31 cellular contexts compared by ENCODE assay signal in genomic region chr12:115438314-115438713, GRCh38.
"Had no signal": no experiment of that assay in that cellular context is flagged by ENCODE, and none has a peak within 500 bp of the region (broad histone marks: within the 10 kb centered on the region; RNA-seq: fewer than 3 reads in every experiment).

No MANE protein-coding gene starts in this region.

- H3K27ac ChIP-seq: ascending aorta, cardiac muscle cell, colonic mucosa, foreskin keratinocyte, WERI-Rb-1 had no signal

- H3K27me3 Mint-ChIP-seq: activated B cell treated with CpG ODN at 0.5 μM for 24 hours; activated naive CD8-positive, alpha-beta T cell treated with anti-CD3 and anti-CD28 coated beads for 36 hours; activated T-helper 17 cell treated with anti-CD3 and anti-CD28 coated beads, Interleukin-2, amount 50 U/mL, for 72 hours; T-helper 17 cell had no signal

- H3K36me3 Mint-ChIP-seq: activated naive CD8-positive, alpha-beta T cell treated with anti-CD3 and anti-CD28 coated beads for 36 hours; brain had no signal

- H3K4me3 ChIP-seq: ascending aorta, breast epithelium, cardiac muscle cell, colonic mucosa, gastrocnemius medialis had no signal

- H3K36me3 ChIP-seq: ascending aorta, breast epithelium, cardiac muscle cell, colonic mucosa, gastrocnemius medialis, WERI-Rb-1 had no signal

- H3K27ac Mint-ChIP-seq: activated B cell treated with CpG ODN at 0.5 μM for 24 hours; activated CD8-positive, alpha-beta T cell treated with anti-CD3 and anti-CD28 coated beads for 36 hours; activated naive CD8-positive, alpha-beta T cell treated with anti-CD3 and anti-CD28 coated beads for 36 hours; activated T-helper 17 cell treated with anti-CD3 and anti-CD28 coated beads, Interleukin-2, amount 50 U/mL, for 72 hours; brain; endodermal cell; T-helper 17 cell; T-helper 2 cell treated with Interferon-gamma antibody and Interleukin-4, amounts not matched to agents 5 μg/mL and 100 μg/mL, for 36 hours had no signal

- ATAC-seq: activated CD4-positive, CD25-positive, alpha-beta regulatory T cell treated with anti-CD3 and anti-CD28 coated beads, Interleukin-2, amount 50 U/mL, for 24 hours; activated CD8-positive, alpha-beta T cell treated with anti-CD3 and anti-CD28 coated beads for 36 hours; activated T-cell treated with anti-CD3 and anti-CD28 coated beads, Interleukin-2, amount 50 U/mL, for 4 hours; activated T-helper 17 cell treated with anti-CD3 and anti-CD28 coated beads, Interleukin-2, amount 50 U/mL, for 72 hours; esophagus mucosa; foreskin keratinocyte; T-helper 17 cell had no signal

- H3K9me3 Mint-ChIP-seq: activated B cell treated with CpG ODN at 0.5 μM for 24 hours; activated CD8-positive, alpha-beta T cell treated with anti-CD3 and anti-CD28 coated beads for 36 hours; activated naive CD8-positive, alpha-beta T cell treated with anti-CD3 and anti-CD28 coated beads for 36 hours; activated T-cell treated with anti-CD3 and anti-CD28 coated beads, Interleukin-2, amount 50 U/mL, for 4 hours; endodermal cell had no signal

- H3K4me1 ChIP-seq: ascending aorta, breast epithelium, colonic mucosa, foreskin keratinocyte had no signal

- H3K27me3 ChIP-seq: ascending aorta, breast epithelium, cardiac muscle cell, colonic mucosa, gastrocnemius medialis had no signal

- H3K9me3 ChIP-seq: ascending aorta, breast epithelium, colonic mucosa, gastrocnemius medialis had no signal

- DNase-seq: activated B cell treated with CpG ODN at 0.5 μM for 24 hours; activated CD4-positive, alpha-beta T cell treated with anti-CD3 and anti-CD28 coated beads for 48 hours; activated CD4-positive, alpha-beta T cell treated with anti-CD3 and anti-CD28 coated beads, Interleukin-2, amount 50 U/mL, for 1 hour; activated CD4-positive, alpha-beta T cell treated with anti-CD3 and anti-CD28 coated beads, Interleukin-2, amount 50 U/mL, for 48 hours; activated CD8-positive, alpha-beta memory T cell treated with anti-CD3 and anti-CD28 coated beads for 24 hours; activated CD8-positive, alpha-beta T cell treated with anti-CD3 and anti-CD28 coated beads for 36 hours; activated effector memory CD4-positive, alpha-beta T cell treated with Interleukin-2 at 50 U/mL for 16 hours; activated gamma-delta T cell treated with Interleukin-2 at 50 U/mL for 16 hours; activated naive CD4-positive, alpha-beta T cell treated with anti-CD3 and anti-CD28 coated beads, Interleukin-2, amount 50 U/mL, for 16 hours; activated naive CD4-positive, alpha-beta T cell treated with Interleukin-2 at 50 U/mL for 16 hours; activated naive CD8-positive, alpha-beta T cell treated with anti-CD3 and anti-CD28 coated beads for 36 hours; activated T-cell treated with anti-CD3 and anti-CD28 coated beads, Interleukin-2, amount 50 U/mL, for 4 hours; central memory CD4-positive, alpha-beta T cell; cerebellar nuclear complex; colonic mucosa; effector memory CD4-positive, alpha-beta T cell; endodermal cell; foreskin keratinocyte; gastrocnemius medialis; T-helper 1 cell; T-helper 17 cell; T1000; WERI-Rb-1 had no signal

- H3K4me1 Mint-ChIP-seq: activated B cell treated with CpG ODN at 0.5 μM for 24 hours; activated naive CD8-positive, alpha-beta T cell treated with anti-CD3 and anti-CD28 coated beads for 36 hours; activated T-helper 17 cell treated with anti-CD3 and anti-CD28 coated beads, Interleukin-2, amount 50 U/mL, for 72 hours; T-helper 17 cell had no signal

- H3K4me3 Mint-ChIP-seq: activated B cell treated with CpG ODN at 0.5 μM for 24 hours; activated CD8-positive, alpha-beta T cell treated with anti-CD3 and anti-CD28 coated beads for 36 hours; activated naive CD8-positive, alpha-beta T cell treated with anti-CD3 and anti-CD28 coated beads for 36 hours; activated T-cell treated with anti-CD3 and anti-CD28 coated beads, Interleukin-2, amount 50 U/mL, for 4 hours; activated T-helper 17 cell treated with anti-CD3 and anti-CD28 coated beads, Interleukin-2, amount 50 U/mL, for 72 hours; brain; endodermal cell; T-helper 17 cell; T-helper 2 cell treated with Interferon-gamma antibody and Interleukin-4, amounts not matched to agents 5 μg/mL and 100 μg/mL, for 36 hours had no signal
